ENCODE assay signal across 8 cellular contexts in the genomic region with DNA sequence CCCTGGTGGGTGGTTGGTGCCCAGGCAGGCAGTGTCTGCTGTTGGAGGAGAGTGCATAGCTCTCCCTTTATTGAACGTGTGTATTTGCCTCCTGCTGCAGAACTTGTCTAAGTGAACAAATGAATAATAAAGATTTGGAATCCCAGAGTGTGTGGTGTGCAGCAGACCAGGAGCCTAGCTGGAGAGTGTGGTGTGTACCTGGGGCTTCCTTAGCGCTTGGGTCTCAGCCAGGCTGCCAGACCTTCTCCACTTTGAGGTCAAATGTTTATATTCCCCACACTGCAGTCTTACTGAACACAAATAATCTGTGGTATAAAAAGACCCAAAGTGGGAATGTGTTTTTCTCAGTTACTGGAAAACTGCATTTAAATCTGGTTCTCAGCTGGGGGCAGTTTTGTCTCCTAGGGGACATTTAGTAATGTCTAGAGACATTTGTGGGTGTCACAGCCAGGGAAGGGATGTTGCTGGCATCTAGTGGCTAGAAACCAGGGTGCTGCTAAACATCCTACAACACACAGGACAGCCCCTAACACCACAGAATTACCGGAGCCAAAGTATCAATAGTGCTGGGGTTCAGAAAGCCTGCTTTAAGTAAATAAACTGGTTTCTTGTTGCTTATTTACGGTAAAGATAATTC. TPM values are rescaled to one million over a fixed set of nuclear protein-coding genes. Genes with fewer than 3 reads are reported as not detected.
A peak's percentile ranks its signal among the peaks of the same experiment; 100 is the strongest.
DNase-seq lines count a peak whose midpoint lies in the region; ATAC-seq and TF ChIP-seq lines count a peak whose summit lies in the region.

No MANE protein-coding gene starts in this region.

- H3K4me3 ChIP-seq in GM12865 (ENCODE audit: low read depth, low read length) = no peak overlapping the region
- H3K4me3 ChIP-seq in vagina = no peak overlapping the region

- H3K27ac ChIP-seq in foreskin keratinocyte (no peak overlapping the region), vagina (no peak overlapping the region)

- no peak for DNase-seq in AG09319 (ENCODE audit: extremely low read depth, low read depth)
- peak; percentile 66 for DNase-seq in GM12865 (ENCODE audit: low read depth)
- peak; percentile 6 for DNase-seq in RPMI7951 (ENCODE audit: low read depth)
- DNase-seq in foreskin keratinocyte = no peak
- DNase-seq in vagina (ENCODE audit: extremely low spot score in 2 of 2) = no peak
- no peak for DNase-seq in RKO (ENCODE audit: low spot score)

- intact Hi-C loops in vagina (cut with DNase I) = no loop called here

- peak; percentile 32 for TF ChIP-seq CTCF in AG09319 (IDR thresholded peaks at IDR 0.05; ENCODE audit: low read depth, low read length)
- TF ChIP-seq CTCF in GM12865 (IDR thresholded peaks at IDR 0.05; ENCODE audit: insufficient read depth, low read depth, low read length, missing control alignments) = peak; percentile 61
- TF ChIP-seq CTCF in foreskin keratinocyte (conservative IDR thresholded peaks at IDR 0.05) = peak; percentile 48
- TF ChIP-seq CTCF in vagina (IDR thresholded peaks at IDR 0.05) = no peak

- H3K4me1 ChIP-seq in foreskin keratinocyte (no peaks in the 10 kb centered on the region), vagina (peaks cover 8% of the 10 kb centered on the region)

- TF ChIP-seq POLR2A in vagina (IDR thresholded peaks at IDR 0.05) = no peak

- no peaks in the 10 kb centered on the region for H3K9me3 ChIP-seq in vagina

- peaks cover 0 to 16% of the 10 kb centered on the region in 2 donors for H3K36me3 ChIP-seq in vagina

- H3K27me3 ChIP-seq in foreskin keratinocyte (no peaks in the 10 kb centered on the region), vagina (no peaks in the 10 kb centered on the region)

- no peak for ATAC-seq in foreskin keratinocyte
- ATAC-seq in GM18520 (IDR thresholded peaks at IDR 0.05; ENCODE audit: unreplicated experiment) = no peak
- no peak for ATAC-seq in HG03565 (IDR thresholded peaks at IDR 0.05; ENCODE audit: unreplicated experiment)

RNA-seq across cellular contexts. Expression of gene SLC37A1, which starts 23.6 kb away (rescaled TPM):
- total RNA-seq in RPMI7951 (2014; rRNA removed; shearing (Covaris generic)) = 0.24 TPM in 1 of 2 replicates, not detected in the other
- total RNA-seq in foreskin keratinocyte (5.4 and 7.5 TPM in 2 replicates), vagina (11.8 TPM)
- 3.2 and 3.5 TPM in 2 replicates for polyA plus RNA-seq in foreskin keratinocyte

RNA-seq across cellular contexts. Expression of gene RSPH1, which starts 41.2 kb away (rescaled TPM):
- 0.12 TPM in 1 of 2 replicates, not detected in the other for total RNA-seq in RPMI7951 (2014; rRNA removed; shearing (Covaris generic))
- 0.11 TPM in 1 of 2 replicates, not detected in the other for total RNA-seq in foreskin keratinocyte
- 0.20 and 0.21 TPM in 2 replicates for polyA plus RNA-seq in foreskin keratinocyte
- not detected for total RNA-seq in vagina

Comparison
In these comparisons a context has a peak if more than half of its experiments do, and no peak if none do; other contexts are left out.
1. DNase-seq: peak in GM12865 (single experiment) and RPMI7951 (single experiment); none in AG09319 (single experiment), foreskin keratinocyte (0 of 2), vagina (0 of 2) and RKO (single experiment).
2. CTCF ChIP-seq: peak in AG09319 (single experiment), GM12865 (single experiment) and foreskin keratinocyte (single experiment); none in vagina (0 of 3).